8 cellular contexts compared by ENCODE assay signal in genomic region chr11:94129505-94130335, GRCh38. TPM values are rescaled to one million over a fixed set of nuclear protein-coding genes. Genes with fewer than 3 reads are reported as not detected.
DNase-seq lines count a peak whose midpoint lies in the region; ATAC-seq and TF ChIP-seq lines count a peak whose summit lies in the region.

No MANE protein-coding gene starts in this region.

- H3K4me3 ChIP-seq in NT2/D1 (ENCODE audit: insufficient read length, low read depth) (peak overlapping the region; percentile 86), neutrophil (ENCODE audit: low read depth in 1 of 2, low read length in 1 of 2) (peak overlapping the region; percentile 60 to 66)

- H3K27ac Mint-ChIP-seq in activated CD4-positive, alpha-beta T cell treated with anti-CD3 and anti-CD28 coated beads for 36 hours = no peak overlapping the region

- H3K9me3 ChIP-seq in NT2/D1 (ENCODE audit: insufficient read depth, low read length) = peaks cover 8% of the 10 kb centered on the region; the same call in 1 of the 2 replicates
- no peaks in the 10 kb centered on the region for H3K9me3 ChIP-seq in neutrophil

- CTCF ChIA-PET in activated CD4-positive, alpha-beta T cell treated with anti-CD3 and anti-CD28 coated beads for 36 hours (lab: Charles Lee) = interaction anchor here (0.7 to 1.1 kb wide), 2 partner anchors 18 to 21 kb away, joined by 3 read pairs; no protein-coding TSS in a partner anchor

- no peaks in the 10 kb centered on the region for H3K27me3 ChIP-seq in NT2/D1 (ENCODE audit: insufficient read depth, insufficient read length)
- H3K27me3 ChIP-seq in neutrophil = peaks cover 55% of the 10 kb centered on the region

- intact Hi-C loops in activated CD4-positive, alpha-beta T cell treated with anti-CD3 and anti-CD28 coated beads for 36 hours (cut with DNase I, micrococcal nuclease) = loop anchor here (1.0 to 10.0 kb wide), 12 partner anchors 17 to 1659 kb away; partner anchors contain the start of genes MED17 (in 2 of the 2), ANKRD49 (in 1 of the 2), C11orf54 (in 1 of the 2) and CEP295 (in 1 of the 2)

- peaks cover 31% of the 10 kb centered on the region for H3K4me1 Mint-ChIP-seq in activated CD4-positive, alpha-beta T cell treated with anti-CD3 and anti-CD28 coated beads for 36 hours

- H3K27me3 Mint-ChIP-seq in activated CD4-positive, alpha-beta T cell treated with anti-CD3 and anti-CD28 coated beads for 36 hours = no peaks in the 10 kb centered on the region

- H3K36me3 Mint-ChIP-seq in activated CD4-positive, alpha-beta T cell treated with anti-CD3 and anti-CD28 coated beads for 36 hours (ENCODE audit: low read depth) = no peaks in the 10 kb centered on the region

- POLR2A ChIA-PET in activated CD4-positive, alpha-beta T cell treated with anti-CD3 and anti-CD28 coated beads for 36 hours (lab: Charles Lee) = interaction anchor here (1.2 to 2.1 kb wide), 3 partner anchors 23 to 844 kb away, joined by 3 to 12 read pairs (median 5); partner anchors contain the start of genes C11orf54, CWC15, KDM4D and TAF1D

- peak overlapping the region; percentile 92 for H3K9ac ChIP-seq in NT2/D1 (ENCODE audit: insufficient read length, low read depth)

- no peak overlapping the region for H3K27ac ChIP-seq in neutrophil

- H3K9me3 Mint-ChIP-seq in activated CD4-positive, alpha-beta T cell treated with anti-CD3 and anti-CD28 coated beads for 36 hours (ENCODE audit: low read depth) = peaks cover 1% of the 10 kb centered on the region

- no peak overlapping the region for H3K4me3 Mint-ChIP-seq in activated CD4-positive, alpha-beta T cell treated with anti-CD3 and anti-CD28 coated beads for 36 hours

- H3K4me1 ChIP-seq in NT2/D1 (ENCODE audit: insufficient read depth, insufficient read length) (no peaks in the 10 kb centered on the region), neutrophil (ENCODE audit: control insufficient read depth in 1 of 2, insufficient read depth in 1 of 2, low read depth in 1 of 2, low read length in 1 of 2) (peaks cover 22 to 28% of the 10 kb centered on the region in 2 experiments)

- peak; percentile 27 for ATAC-seq in activated CD4-positive, alpha-beta T cell treated with anti-CD3 and anti-CD28 coated beads for 36 hours
- ATAC-seq in esophagus mucosa = peak; percentile 72
- no peak for ATAC-seq in HG03039 (IDR thresholded peaks at IDR 0.05; ENCODE audit: unreplicated experiment)
- no peak for ATAC-seq in GM19351 (IDR thresholded peaks at IDR 0.05; ENCODE audit: unreplicated experiment)
- ATAC-seq in HG03045 (IDR thresholded peaks at IDR 0.05; ENCODE audit: unreplicated experiment) = no peak

- H3K36me3 ChIP-seq in NT2/D1 (ENCODE audit: insufficient read depth, insufficient read length, low read length) = no peaks in the 10 kb centered on the region
- no peaks in the 10 kb centered on the region for H3K36me3 ChIP-seq in neutrophil

- DNase-seq in activated CD4-positive, alpha-beta T cell treated with anti-CD3 and anti-CD28 coated beads for 36 hours = peak; percentile 56
- DNase-seq in activated CD4-positive, alpha-beta T cell treated with anti-CD3 and anti-CD28 coated beads for 48 hours = no peak
- DNase-seq in NT2/D1 (ENCODE audit: low read depth, low spot score) = no peak

- TF ChIP-seq CTCF in neutrophil (IDR thresholded peaks at IDR 0.05) = no peak

RNA-seq across cellular contexts. Expression of gene PANX1, which starts 1.1 kb away (rescaled TPM):
- 10 to 100 TPM in 1 of 2 experiments, 1 to 10 TPM in 1; 9.8 to 10.7 TPM for total RNA-seq in activated CD4-positive, alpha-beta T cell treated with anti-CD3 and anti-CD28 coated beads for 36 hours
- 10.9 TPM for total RNA-seq in esophagus mucosa

Comparison
In these comparisons a context has a peak if more than half of its experiments do, and no peak if none do; other contexts are left out.
1. ATAC-seq: peak in activated CD4-positive, alpha-beta T cell treated with anti-CD3 and anti-CD28 coated beads for 36 hours (single experiment) and esophagus mucosa (single experiment); none in HG03039 (single experiment), GM19351 (single experiment) and HG03045 (single experiment).